Comparison of ENCODE assay signal across 20 cellular contexts in genomic region chr11:117905524-117905923, GRCh38. TPM values are rescaled to one million over a fixed set of nuclear protein-coding genes. Genes with fewer than 3 reads are reported as not detected.
DNase-seq lines count a peak whose midpoint lies in the region; ATAC-seq, FAIRE-seq and TF ChIP-seq lines count a peak whose summit lies in the region.
"Had no signal": no experiment of that assay in that cellular context is flagged by ENCODE, and none has a peak within 500 bp of the region (broad histone marks: within the 10 kb centered on the region; RNA-seq: fewer than 3 reads in every experiment).

No MANE protein-coding gene starts in this region.

- H3K4me3 ChIP-seq in bronchial epithelial cell (ENCODE audit: low read depth, low read length) (no peak overlapping the region), BE2C (ENCODE audit: low read depth, low read length) (no peak overlapping the region)
- H3K4me3 ChIP-seq: BLaER1 treated with 17β-estradiol and CSF1 and Interleukin-3, amounts not matched to agents 10 nM and 100 nM; PC-9 had no signal

- H3K4me1 Mint-ChIP-seq in activated naive CD8-positive, alpha-beta T cell treated with anti-CD3 and anti-CD28 coated beads, Interleukin-2, amount 10 ng/mL, durations not matched to agents 7 days and 5 days, result peaks cover 12% of the 10 kb centered on the region
- H3K4me1 Mint-ChIP-seq in activated naive CD8-positive, alpha-beta T cell treated with anti-CD3 and anti-CD28 coated beads for 36 hours, result peaks cover 15% of the 10 kb centered on the region
- H3K4me1 Mint-ChIP-seq in neural crest cell (peaks cover 39% of the 10 kb centered on the region), WTC11 (peaks cover 15% of the 10 kb centered on the region)

- H3K27me3 Mint-ChIP-seq in activated naive CD8-positive, alpha-beta T cell treated with anti-CD3 and anti-CD28 coated beads, Interleukin-2, amount 10 ng/mL, durations not matched to agents 7 days and 5 days, result no peaks in the 10 kb centered on the region
- H3K27me3 Mint-ChIP-seq in activated naive CD8-positive, alpha-beta T cell treated with anti-CD3 and anti-CD28 coated beads for 36 hours, result no peaks in the 10 kb centered on the region
- no peaks in the 10 kb centered on the region for H3K27me3 Mint-ChIP-seq in neural crest cell (ENCODE audit: low read depth)
- H3K27me3 Mint-ChIP-seq in WTC11 (ENCODE audit: low read depth), result no peaks in the 10 kb centered on the region
- H3K27me3 Mint-ChIP-seq: CD8-positive, alpha-beta memory T cell had no signal

- peaks cover 30% of the 10 kb centered on the region for H3K4me1 ChIP-seq in BE2C

- H3K27me3 ChIP-seq in bronchial epithelial cell (ENCODE audit: control insufficient read depth, insufficient read depth, low read length), result no peaks in the 10 kb centered on the region
- no peaks in the 10 kb centered on the region for H3K27me3 ChIP-seq in BE2C
- H3K27me3 ChIP-seq: BLaER1 treated with 17β-estradiol and CSF1 and Interleukin-3, amounts not matched to agents 10 nM and 100 nM had no signal

- ATAC-seq in activated naive CD8-positive, alpha-beta T cell treated with anti-CD3 and anti-CD28 coated beads, Interleukin-2, amount 10 ng/mL, durations not matched to agents 7 days and 5 days (ENCODE audit: low read depth), result no peak
- no peak for ATAC-seq in WTC11
- ATAC-seq: HepG2 had no signal

- TF ChIP-seq CTCF in bronchial epithelial cell (IDR thresholded peaks at IDR 0.05; ENCODE audit: insufficient read depth, low read length, severe bottlenecking) (no peak), neural crest cell (conservative IDR thresholded peaks at IDR 0.05) (no peak), WTC11 (IDR thresholded peaks at IDR 0.05) (no peak), BE2C (IDR thresholded peaks at IDR 0.05; ENCODE audit: low read depth, low read length) (no peak)

- POLR2A ChIA-PET in activated naive CD8-positive, alpha-beta T cell treated with anti-CD3 and anti-CD28 coated beads, Interleukin-2, amount 10 ng/mL, durations not matched to agents 7 days and 5 days (lab: Charles Lee), result no interaction called here
- POLR2A ChIA-PET in WTC11 (lab: Charles Lee), result no interaction called here

- FAIRE-seq in bronchial epithelial cell (lab: Jason Lieb, UNC), result peak; percentile 13
- FAIRE-seq: HepG2 had no signal

- no peak for DNase-seq in activated naive CD8-positive, alpha-beta T cell treated with anti-CD3 and anti-CD28 coated beads, Interleukin-2, amount 10 ng/mL, durations not matched to agents 7 days and 5 days
- DNase-seq in activated naive CD8-positive, alpha-beta T cell treated with anti-CD3 and anti-CD28 coated beads for 36 hours, result no peak
- DNase-seq in bronchial epithelial cell (ENCODE audit: low read depth) (no peak), neural crest cell (ENCODE audit: low read depth, low spot score) (no peak), WTC11 (ENCODE audit: low spot score) (no peak), globus pallidus (ENCODE audit: low spot score) (no peak), BE2C (no peak)
- DNase-seq: DMS79 treated with DMSO at 0.1 percent for 48 hours, H7, HFFc6, NCI-H1417, NCI-H187 treated with DMSO at 0.1 percent for 48 hours, NCI-H345, NCI-H524 treated with DMSO at 0.1 percent for 48 hours, PC-9 had no signal

- CTCF ChIA-PET in WTC11 (lab: Charles Lee), result interaction anchor here (0.9 to 5.7 kb wide), 4 partner anchors 41 to 81 kb away, joined by 5 to 83 read pairs (median 21); partner anchors contain the start of gene FXYD2

- H3K36me3 Mint-ChIP-seq in activated naive CD8-positive, alpha-beta T cell treated with anti-CD3 and anti-CD28 coated beads, Interleukin-2, amount 10 ng/mL, durations not matched to agents 7 days and 5 days, result no peaks in the 10 kb centered on the region
- no peaks in the 10 kb centered on the region for H3K36me3 Mint-ChIP-seq in activated naive CD8-positive, alpha-beta T cell treated with anti-CD3 and anti-CD28 coated beads for 36 hours
- H3K36me3 Mint-ChIP-seq in neural crest cell (ENCODE audit: low read depth) (no peaks in the 10 kb centered on the region), WTC11 (no peaks in the 10 kb centered on the region)

- H3K36me3 ChIP-seq in bronchial epithelial cell (ENCODE audit: control insufficient read depth, insufficient read depth, low read length) (no peaks in the 10 kb centered on the region), BE2C (no peaks in the 10 kb centered on the region)
- H3K36me3 ChIP-seq: BLaER1 treated with 17β-estradiol and CSF1 and Interleukin-3, amounts not matched to agents 10 nM and 100 nM had no signal

- peak overlapping the region; percentile 20 for H3K27ac Mint-ChIP-seq in activated naive CD8-positive, alpha-beta T cell treated with anti-CD3 and anti-CD28 coated beads, Interleukin-2, amount 10 ng/mL, durations not matched to agents 7 days and 5 days
- no peak overlapping the region for H3K27ac Mint-ChIP-seq in activated naive CD8-positive, alpha-beta T cell treated with anti-CD3 and anti-CD28 coated beads for 36 hours
- H3K27ac Mint-ChIP-seq in neural crest cell (ENCODE audit: unreplicated experiment), result peak overlapping the region; percentile 88
- H3K27ac Mint-ChIP-seq in WTC11, result no peak overlapping the region
- H3K27ac Mint-ChIP-seq: HFFc6 had no signal

- no peak overlapping the region for H3K4me3 Mint-ChIP-seq in activated naive CD8-positive, alpha-beta T cell treated with anti-CD3 and anti-CD28 coated beads, Interleukin-2, amount 10 ng/mL, durations not matched to agents 7 days and 5 days
- H3K4me3 Mint-ChIP-seq in activated naive CD8-positive, alpha-beta T cell treated with anti-CD3 and anti-CD28 coated beads for 36 hours, result no peak overlapping the region
- H3K4me3 Mint-ChIP-seq in neural crest cell (no peak overlapping the region), WTC11 (no peak overlapping the region)
- H3K4me3 Mint-ChIP-seq: CD8-positive, alpha-beta memory T cell; HFFc6 had no signal

- H3K9me3 Mint-ChIP-seq in activated naive CD8-positive, alpha-beta T cell treated with anti-CD3 and anti-CD28 coated beads, Interleukin-2, amount 10 ng/mL, durations not matched to agents 7 days and 5 days, result no peaks in the 10 kb centered on the region
- H3K9me3 Mint-ChIP-seq in activated naive CD8-positive, alpha-beta T cell treated with anti-CD3 and anti-CD28 coated beads for 36 hours, result no peaks in the 10 kb centered on the region
- H3K9me3 Mint-ChIP-seq in neural crest cell (no peaks in the 10 kb centered on the region), WTC11 (no peaks in the 10 kb centered on the region)
- H3K9me3 Mint-ChIP-seq: CD8-positive, alpha-beta memory T cell; HFFc6 had no signal

- no peaks in the 10 kb centered on the region for H3K9me3 ChIP-seq in BE2C
- H3K9me3 ChIP-seq: BLaER1 treated with 17β-estradiol and CSF1 and Interleukin-3, amounts not matched to agents 10 nM and 100 nM had no signal

TF ChIP-seq in WTC11, 78 proteins besides CTCF, POLR2A, EP300 and RAD21:
- TF ChIP-seq TEAD1 (CRISPR knock-in tag; IDR thresholded peaks at IDR 0.05) (no peak), ZNF317 (CRISPR knock-in tag; IDR thresholded peaks at IDR 0.05; ENCODE audit: borderline replicate concordance, low read depth) (no peak), ATF2 (CRISPR knock-in tag; IDR thresholded peaks at IDR 0.05; ENCODE audit: borderline replicate concordance, low read depth) (no peak), ZNF219 (CRISPR knock-in tag; IDR thresholded peaks at IDR 0.05; ENCODE audit: borderline replicate concordance) (no peak), RELA (CRISPR knock-in tag; IDR thresholded peaks at IDR 0.05; ENCODE audit: borderline replicate concordance) (no peak), SOX15 (CRISPR knock-in tag; IDR thresholded peaks at IDR 0.05) (no peak)

RNA-seq across cellular contexts. Expression of gene TMPRSS13, which starts 23.7 kb away (rescaled TPM):
- 1 to 10 TPM; 2.7 to 5.0 TPM for total RNA-seq in activated naive CD8-positive, alpha-beta T cell treated with anti-CD3 and anti-CD28 coated beads, Interleukin-2, amount 10 ng/mL, durations not matched to agents 7 days and 5 days
- total RNA-seq in activated naive CD8-positive, alpha-beta T cell treated with anti-CD3 and anti-CD28 coated beads for 36 hours, result 1 to 10 TPM; 1.9 to 3.4 TPM
- total RNA-seq in bronchial epithelial cell (0.53 and 11.5 TPM in 2 replicates), neural crest cell (0.34 TPM in 1 of 2 replicates, not detected in the other), WTC11 (2021) (0.62 to 1.1 TPM (median 0.63 TPM) in 3 replicates)
- not detected for polyA plus RNA-seq in BE2C (2012; ENCODE audit: insufficient read depth, insufficient read length, low read depth)
- total RNA-seq: A673, G401, HepG2, HFFc6 had no signal
- polyA plus RNA-seq: HepG2 had no signal

RNA-seq across cellular contexts. Expression of gene FXYD6, which starts 29.1 kb away (rescaled TPM):
- under 1 TPM in 1 of 2 experiments, not detected in 1; 0.31 TPM for total RNA-seq in activated naive CD8-positive, alpha-beta T cell treated with anti-CD3 and anti-CD28 coated beads, Interleukin-2, amount 10 ng/mL, durations not matched to agents 7 days and 5 days
- under 1 TPM in 1 of 2 experiments, not detected in 1; 0.18 TPM for total RNA-seq in activated naive CD8-positive, alpha-beta T cell treated with anti-CD3 and anti-CD28 coated beads for 36 hours
- not detected in 2 replicates for total RNA-seq in bronchial epithelial cell
- 113 TPM in 2 replicates for total RNA-seq in neural crest cell
- total RNA-seq in WTC11 (2021), result 26.2 to 31.6 TPM (median 30.1 TPM) in 3 replicates
- 242 TPM for polyA plus RNA-seq in BE2C (2012; ENCODE audit: insufficient read depth, insufficient read length, low read depth)
- total RNA-seq: G401, HepG2, HFFc6 had no signal
- polyA plus RNA-seq: CD8-positive, alpha-beta memory T cell; HepG2 had no signal

Comparison
In these comparisons a context has a peak if more than half of its experiments do, and no peak if none do; other contexts are left out.
1. H3K27ac Mint-ChIP-seq: peak in activated naive CD8-positive, alpha-beta T cell treated with anti-CD3 and anti-CD28 coated beads, Interleukin-2, amount 10 ng/mL, durations not matched to agents 7 days and 5 days (single experiment) and neural crest cell (single experiment); none in activated naive CD8-positive, alpha-beta T cell treated with anti-CD3 and anti-CD28 coated beads for 36 hours (single experiment) and WTC11 (single experiment).
2. RNA of gene FXYD6, which starts 29.1 kb away (total RNA-seq): 113 TPM in neural crest cell and 26.2 to 31.6 TPM in WTC11; 0.31 TPM in activated naive CD8-positive, alpha-beta T cell treated with anti-CD3 and anti-CD28 coated beads, Interleukin-2, amount 10 ng/mL, durations not matched to agents 7 days and 5 days, 0.18 TPM in activated naive CD8-positive, alpha-beta T cell treated with anti-CD3 and anti-CD28 coated beads for 36 hours and not detected in bronchial epithelial cell; every median in the first group is over 10 times any median in the second.